ENCODE assay signal across 16 cellular contexts in genomic region chr20:12112089-12112474, GRCh38.
DNase-seq lines count a peak whose midpoint lies in the region; ATAC-seq and TF ChIP-seq lines count a peak whose summit lies in the region.
"Had no signal": no experiment of that assay in that cellular context is flagged by ENCODE, and none has a peak within 500 bp of the region (broad histone marks: within the 10 kb centered on the region; RNA-seq: fewer than 3 reads in every experiment).

No MANE protein-coding gene starts in this region.

- no peak for DNase-seq in MM.1S
- peak; percentile 74 for DNase-seq in mammary epithelial cell
- peak; percentile 32 to 70 for DNase-seq in foreskin keratinocyte
- no peak for DNase-seq in GM03348 (ENCODE audit: low spot score)
- no peak for DNase-seq in coronary artery (ENCODE audit: low spot score)
- no peak for DNase-seq in NCI-H510A treated with DMSO at 0.1 percent for 48 hours (lab: John Stamatoyannopoulos, UW)
- DNase-seq in NCI-H524 (lab: John Stamatoyannopoulos, UW) = no peak
- DNase-seq: 8988T; Calu3; CD8-positive, alpha-beta T cell; DMS79 treated with DMSO at 0.1 percent for 48 hours; GF-D8; GM23248 had no signal

- H3F3A ChIP-seq in MM.1S (ENCODE audit: insufficient read depth, low read length) = peaks cover 26% of the 10 kb centered on the region

- H3K79me2 ChIP-seq in MM.1S (ENCODE audit: low read length) (no peaks in the 10 kb centered on the region), mammary epithelial cell (ENCODE audit: insufficient read depth, low read length) (no peaks in the 10 kb centered on the region)

- BruUV-seq in mammary epithelial cell (replicated peaks; lab: Mats Ljungman, UMichigan) = no TSS peak

- no peak overlapping the region for H3K4me2 ChIP-seq in MM.1S (ENCODE audit: low read depth, low read length)
- no peak overlapping the region for H3K4me2 ChIP-seq in mammary epithelial cell (ENCODE audit: insufficient read depth, low read depth, low read length)

- CTCF ChIA-PET in mammary epithelial cell (lab: Charles Lee; ENCODE audit: low non-redundant PET) = no interaction called here

- no peak for TF ChIP-seq CTCF in MM.1S (IDR thresholded peaks at IDR 0.05; ENCODE audit: low read length)
- no peak for TF ChIP-seq CTCF in mammary epithelial cell (conservative IDR thresholded peaks at IDR 0.05 in 1 of 2, IDR thresholded peaks at IDR 0.05 in 1 of 2; ENCODE audit: extremely low read depth in 1 of 2, insufficient read depth in 1 of 2, low read depth in 1 of 2, low read length in 2 of 2)
- no peak for TF ChIP-seq CTCF in foreskin keratinocyte (conservative IDR thresholded peaks at IDR 0.05)
- no peak for TF ChIP-seq CTCF in coronary artery (IDR thresholded peaks at IDR 0.05)

- in situ Hi-C loops in mammary epithelial cell (cut with MboI; ENCODE audit: low sequenced_read_pairs in 2 of 2) = no loop called here

- ATAC-seq in foreskin keratinocyte = peak; percentile 83
- ATAC-seq: CD8-positive, alpha-beta T cell; GM12878 had no signal

- 17% methylated on average over 4 of the region's 4 CpGs for WGBS in mammary epithelial cell (ENCODE audit: low coverage, missing lambda C conversion rate)

- peak overlapping the region; percentile 90; the same call in 1 of the 2 replicates for H3K27ac ChIP-seq in MM.1S (ENCODE audit: low read length)
- H3K27ac ChIP-seq in mammary epithelial cell (ENCODE audit: insufficient read depth, low read depth, low read length) = no peak overlapping the region
- no peak overlapping the region for H3K27ac ChIP-seq in foreskin keratinocyte
- H3K27ac ChIP-seq in coronary artery = no peak overlapping the region
- H3K27ac ChIP-seq: BLaER1 treated with 17β-estradiol and CSF1 and Interleukin-3, amounts not matched to agents 10 nM and 100 nM; GM23248 had no signal

- dilution Hi-C loops in mammary epithelial cell (cut with HindIII; ENCODE audit: low sequenced_read_pairs) = no loop called here

- H3K9ac ChIP-seq in MM.1S (ENCODE audit: low read length) (no peak overlapping the region), mammary epithelial cell (ENCODE audit: insufficient read depth, low read length) (no peak overlapping the region)
- H3K9ac ChIP-seq: BLaER1 treated with 17β-estradiol and CSF1 and Interleukin-3, amounts not matched to agents 10 nM and 100 nM; GM23248 had no signal

- H3K36me3 ChIP-seq in MM.1S (replicated peaks; ENCODE audit: insufficient read depth, low read length) = no peaks in the 10 kb centered on the region
- H3K36me3 ChIP-seq in mammary epithelial cell (ENCODE audit: insufficient read depth, low read length) = no peaks in the 10 kb centered on the region
- H3K36me3 ChIP-seq: BLaER1 treated with 17β-estradiol and CSF1 and Interleukin-3, amounts not matched to agents 10 nM and 100 nM; HAP-1 had no signal

- H3K9me2 ChIP-seq in MM.1S (replicated peaks; ENCODE audit: insufficient read depth, low read length) = no peaks in the 10 kb centered on the region

- H3K9me3 ChIP-seq in MM.1S (replicated peaks; ENCODE audit: insufficient read depth, low read length) = no peaks in the 10 kb centered on the region
- peaks cover 2% of the 10 kb centered on the region for H3K9me3 ChIP-seq in mammary epithelial cell (replicated peaks; ENCODE audit: insufficient read depth, low read length)
- H3K9me3 ChIP-seq: HAP-1 had no signal

- H4K20me1 ChIP-seq in MM.1S (ENCODE audit: insufficient read depth, low read length) = no peaks in the 10 kb centered on the region
- no peaks in the 10 kb centered on the region for H4K20me1 ChIP-seq in mammary epithelial cell (ENCODE audit: insufficient read depth, low read length)
- H4K20me1 ChIP-seq: BLaER1 treated with 17β-estradiol and CSF1 and Interleukin-3, amounts not matched to agents 10 nM and 100 nM had no signal

- intact Hi-C loops in mammary epithelial cell (cut with micrococcal nuclease) = no loop called here

- H3K4me1 ChIP-seq in MM.1S (ENCODE audit: low read length) (peaks cover 58% of the 10 kb centered on the region), mammary epithelial cell (ENCODE audit: insufficient read depth, low read length) (peaks cover 19% of the 10 kb centered on the region), foreskin keratinocyte (no peaks in the 10 kb centered on the region)
- H3K4me1 ChIP-seq: HAP-1 had no signal

- H3K4me3 ChIP-seq in MM.1S (ENCODE audit: low read length) = no peak overlapping the region
- no peak overlapping the region for H3K4me3 ChIP-seq in mammary epithelial cell (replicated peaks in 1 of 3; ENCODE audit: insufficient read depth in 1 of 3, low read depth in 2 of 3, low read length in 3 of 3)
- no peak overlapping the region for H3K4me3 ChIP-seq in coronary artery
- H3K4me3 ChIP-seq: BLaER1 treated with 17β-estradiol and CSF1 and Interleukin-3, amounts not matched to agents 10 nM and 100 nM; GM12878; GM23248; HAP-1 had no signal

- H3K27me3 ChIP-seq in MM.1S (replicated peaks; ENCODE audit: insufficient read depth, low read length) (no peaks in the 10 kb centered on the region), mammary epithelial cell (ENCODE audit: insufficient read depth, low read length) (no peaks in the 10 kb centered on the region), foreskin keratinocyte (no peaks in the 10 kb centered on the region)
- H3K27me3 ChIP-seq: BLaER1 treated with 17β-estradiol and CSF1 and Interleukin-3, amounts not matched to agents 10 nM and 100 nM had no signal

- H2AFZ ChIP-seq in MM.1S (ENCODE audit: low read length) (no peak overlapping the region), mammary epithelial cell (ENCODE audit: low read depth, low read length) (no peak overlapping the region)
- H2AFZ ChIP-seq: GM23248 had no signal

Comparison
In these comparisons a context has a peak if more than half of its experiments do, and no peak if none do; other contexts are left out.
1. DNase-seq: peak in mammary epithelial cell (single experiment) and foreskin keratinocyte (2 of 2); none in MM.1S (single experiment), GM03348 (single experiment), coronary artery (single experiment), NCI-H510A treated with DMSO at 0.1 percent for 48 hours (single experiment) and NCI-H524 (0 of 2).